Comparison of ENCODE assay signal across 7 cellular contexts in genomic region chr1:148057384-148057783, GRCh38.
DNase-seq lines count a peak whose midpoint lies in the region; ATAC-seq and TF ChIP-seq lines count a peak whose summit lies in the region.
"Not testable (repeated sequence)": the region's sequence is repeated elsewhere in the genome, so short reads cannot be mapped to it uniquely, and the experiment has no call there.

No MANE protein-coding gene starts in this region.

- not testable (repeated sequence) for H3K27ac Mint-ChIP-seq in T-helper 17 cell

- H3K9me3 ChIP-seq in T-helper 17 cell (ENCODE audit: control insufficient read depth, low read length, poor library complexity, severe bottlenecking), result not testable (repeated sequence)

- peak overlapping the region; percentile 47 for H3K4me2 ChIP-seq in KMS-11

- peak; percentile 24 for DNase-seq in ELR (ENCODE audit: low read depth)
- peak; percentile 63 for DNase-seq in OCI-M1 (lab: John Stamatoyannopoulos, UW)
- not testable (repeated sequence) for DNase-seq in T-helper 17 cell
- DNase-seq in cardiac fibroblast (ENCODE audit: low read depth in 2 of 2), result peak; percentile 14 to 23
- peak; percentile 39 for DNase-seq in iris pigment epithelial cell (ENCODE audit: low read depth)
- DNase-seq in pons (ENCODE audit: low spot score), result peak; percentile 11

- peaks cover 15% of the 10 kb centered on the region for H3K27me3 Mint-ChIP-seq in T-helper 17 cell

- peaks cover 11% of the 10 kb centered on the region for H3K4me1 ChIP-seq in KMS-11 (ENCODE audit: low read depth, poor library complexity, severe bottlenecking)

- H3K9ac ChIP-seq in KMS-11, result not testable (repeated sequence)

- H3K27ac ChIP-seq in KMS-11, result not testable (repeated sequence)

- not testable (repeated sequence) for H3K4me3 Mint-ChIP-seq in T-helper 17 cell

- not testable (repeated sequence) for TF ChIP-seq CTCF in KMS-11 (conservative IDR thresholded peaks at IDR 0.05; ENCODE audit: low read depth, low read length); cardiac fibroblast (IDR thresholded peaks at IDR 0.05; ENCODE audit: low read depth, low read length)

- not testable (repeated sequence) for H3K79me2 ChIP-seq in KMS-11 (ENCODE audit: insufficient read depth, low read depth)

- not testable (repeated sequence) for H3K4me1 Mint-ChIP-seq in T-helper 17 cell

- H2AFZ ChIP-seq in KMS-11 (ENCODE audit: low read depth), result not testable (repeated sequence)

- ATAC-seq in T-helper 17 cell, result peak; percentile 23

- not testable (repeated sequence) for H3K4me3 ChIP-seq in KMS-11 (IDR thresholded peaks at IDR 0.05; ENCODE audit: insufficient read depth, low read depth, low read length); cardiac fibroblast (replicated peaks in 1 of 2; ENCODE audit: low read depth in 2 of 2, low read length in 2 of 2)

- not testable (repeated sequence) for H3K36me3 ChIP-seq in KMS-11 (ENCODE audit: insufficient read depth)

- H3K27me3 ChIP-seq in KMS-11 (ENCODE audit: insufficient read depth, low read depth), result not testable (repeated sequence)

- not testable (repeated sequence) for H3K36me3 Mint-ChIP-seq in T-helper 17 cell (ENCODE audit: low read depth)

- H4K20me1 ChIP-seq in KMS-11 (ENCODE audit: insufficient read depth), result not testable (repeated sequence)
